ENCODE assay signal across 21 cellular contexts in the genomic region with DNA sequence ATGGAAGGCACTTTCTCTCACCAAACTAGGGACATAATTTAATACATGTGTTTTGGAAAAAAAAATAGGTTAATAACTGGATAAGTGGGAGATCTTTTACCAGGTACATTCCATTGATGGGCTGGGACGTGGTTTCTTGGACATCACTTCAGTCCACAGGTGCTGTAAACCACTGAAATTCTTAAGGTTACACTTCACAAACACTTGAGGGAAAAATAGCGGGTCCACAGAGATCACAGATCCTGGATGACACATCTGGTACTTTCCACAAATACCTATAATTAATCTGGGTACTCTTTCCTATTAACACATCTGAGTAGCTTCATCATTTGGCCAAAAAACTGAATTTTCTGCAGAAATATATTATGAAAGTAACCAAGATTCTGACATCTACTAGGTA.
DNase-seq lines count a peak whose midpoint lies in the region; ATAC-seq, FAIRE-seq and TF ChIP-seq lines count a peak whose summit lies in the region.
"Had no signal": no experiment of that assay in that cellular context is flagged by ENCODE, and none has a peak within 500 bp of the region (broad histone marks: within the 10 kb centered on the region; RNA-seq: fewer than 3 reads in every experiment).

No MANE protein-coding gene starts in this region.

- no peaks in the 10 kb centered on the region for H3K9me3 ChIP-seq in PC-3 (ENCODE audit: low read length)
- H3K9me3 ChIP-seq in left lung = no peaks in the 10 kb centered on the region
- H3K9me3 ChIP-seq: BLaER1 treated with 17β-estradiol and CSF1 and Interleukin-3, amounts not matched to agents 10 nM and 100 nM had no signal

- H3K4me3 ChIP-seq in PC-3 (ENCODE audit: low read length) (no peak overlapping the region), left lung (no peak overlapping the region), H7 (ENCODE audit: insufficient read depth, low read depth, low read length) (no peak overlapping the region)
- H3K4me3 ChIP-seq: BLaER1 treated with 17β-estradiol and CSF1 and Interleukin-3, amounts not matched to agents 10 nM and 100 nM; GM23338 had no signal

- H3K4me1 ChIP-seq in PC-3 (ENCODE audit: insufficient read depth, low read length) (no peaks in the 10 kb centered on the region), foreskin keratinocyte (no peaks in the 10 kb centered on the region), left lung (no peaks in the 10 kb centered on the region)
- H3K4me1 ChIP-seq: BLaER1 treated with 17β-estradiol and CSF1 and Interleukin-3, amounts not matched to agents 10 nM and 100 nM had no signal

- H3K27me3 Mint-ChIP-seq in T-cell = no peaks in the 10 kb centered on the region
- no peaks in the 10 kb centered on the region for H3K27me3 Mint-ChIP-seq in glutamatergic neuron (ENCODE audit: unreplicated experiment)
- H3K27me3 Mint-ChIP-seq: B cell, IgD-negative memory B cell had no signal

- POLR2A ChIA-PET in PC-3 (lab: Charles Lee; ENCODE audit: unreplicated experiment) (interaction anchor here (0.6 kb wide), 1 partner anchor 292 kb away, joined by 4 read pairs; no protein-coding TSS in a partner anchor), T-cell (lab: Charles Lee) (no interaction called here)

- H3K27me3 ChIP-seq in PC-3 (ENCODE audit: low read length) (no peaks in the 10 kb centered on the region), foreskin keratinocyte (no peaks in the 10 kb centered on the region), left lung (no peaks in the 10 kb centered on the region), H7 (ENCODE audit: control insufficient read depth, insufficient read depth, low read length) (no peaks in the 10 kb centered on the region)
- H3K27me3 ChIP-seq: BLaER1 treated with 17β-estradiol and CSF1 and Interleukin-3, amounts not matched to agents 10 nM and 100 nM had no signal

- H3K36me3 ChIP-seq in PC-3 (ENCODE audit: low read depth, low read length) = peaks cover 31% of the 10 kb centered on the region; the same call in 1 of the 2 replicates
- H3K36me3 ChIP-seq in left lung = peaks cover 0 to 77% of the 10 kb centered on the region in 2 donors
- no peaks in the 10 kb centered on the region for H3K36me3 ChIP-seq in H7 (replicated peaks; ENCODE audit: control insufficient read depth, insufficient read depth, low read length)

- no peak overlapping the region for H3K9ac ChIP-seq in PC-3 (ENCODE audit: low read length)
- H3K9ac ChIP-seq: BLaER1 treated with 17β-estradiol and CSF1 and Interleukin-3, amounts not matched to agents 10 nM and 100 nM had no signal

- H3K9me3 Mint-ChIP-seq in T-cell (no peaks in the 10 kb centered on the region), glutamatergic neuron (ENCODE audit: unreplicated experiment) (no peaks in the 10 kb centered on the region)
- H3K9me3 Mint-ChIP-seq: CD8-positive, alpha-beta T cell; GM23338; HFFc6; IgD-negative memory B cell had no signal

- no TSS peak for BruUV-seq in PC-3 (replicated peaks; lab: Mats Ljungman, UMichigan)

- no peak for TF ChIP-seq POLR2A in GM12892 (IDR thresholded peaks at IDR 0.05; ENCODE audit: low read depth, low read length)

- H3F3A ChIP-seq in PC-3 (ENCODE audit: low read length, unreplicated experiment) = no peaks in the 10 kb centered on the region

- ATAC-seq in PC-3 (no peak), foreskin keratinocyte (peak; percentile 24), left lung (peak; percentile 13), T-cell (replicated peaks in 1 of 4) (no peak)
- ATAC-seq: CD8-positive, alpha-beta T cell; GM23338; HCT116; HepG2 had no signal

- intact Hi-C loops in PC-3 (cut with micrococcal nuclease) = no loop called here
- intact Hi-C loops in left lung (cut with DNase I) = no loop called here

- peak; percentile 17 for FAIRE-seq in GM12892 (lab: Jason Lieb, UNC)
- FAIRE-seq: GM18507, H54, HepG2 had no signal

- CTCF ChIA-PET in PC-3 (lab: Charles Lee) = no interaction called here
- CTCF ChIA-PET in T-cell (lab: Charles Lee) = no interaction called here

- H3K27ac Mint-ChIP-seq in T-cell = no peak overlapping the region
- no peak overlapping the region for H3K27ac Mint-ChIP-seq in glutamatergic neuron (ENCODE audit: unreplicated experiment)
- H3K27ac Mint-ChIP-seq: B cell; CD8-positive, alpha-beta T cell; GM23338; HFFc6; IgD-negative memory B cell had no signal

- no peak overlapping the region for H3K4me3 Mint-ChIP-seq in T-cell
- no peak overlapping the region for H3K4me3 Mint-ChIP-seq in glutamatergic neuron (ENCODE audit: unreplicated experiment)
- H3K4me3 Mint-ChIP-seq: B cell; CD8-positive, alpha-beta T cell; GM23338; HFFc6; IgD-negative memory B cell had no signal

- TF ChIP-seq CTCF in PC-3 (conservative IDR thresholded peaks at IDR 0.05; ENCODE audit: low read depth, low read length) = no peak
- no peak for TF ChIP-seq CTCF in foreskin keratinocyte (conservative IDR thresholded peaks at IDR 0.05)
- TF ChIP-seq CTCF in left lung (IDR thresholded peaks at IDR 0.05) = no peak
- TF ChIP-seq CTCF in glutamatergic neuron (IDR thresholded peaks at IDR 0.05; ENCODE audit: partially characterized antibody, unreplicated experiment) = no peak

- no peak for DNase-seq in GM12892 (ENCODE audit: insufficient read length)
- DNase-seq in PC-3 = peak; percentile 9
- DNase-seq in foreskin keratinocyte = peak; percentile 10 to 34
- no peak for DNase-seq in left lung
- DNase-seq in H7 = no peak
- DNase-seq in T-cell = no peak
- no peak for DNase-seq in glutamatergic neuron
- DNase-seq in iPS-NIHi11 (ENCODE audit: low spot score) = no peak
- DNase-seq: Calu3; CD8-positive, alpha-beta T cell; DMS79 treated with DMSO at 0.1 percent for 48 hours; GF-D8; HFFc6 had no signal

- H3K79me2 ChIP-seq in PC-3 (ENCODE audit: low read length) = no peaks in the 10 kb centered on the region

- no peak overlapping the region for H3K4me2 ChIP-seq in PC-3 (ENCODE audit: low read length)
- H3K4me2 ChIP-seq: BLaER1 treated with 17β-estradiol and CSF1 and Interleukin-3, amounts not matched to agents 10 nM and 100 nM; GM23338 had no signal

- H3K27ac ChIP-seq in PC-3 (ENCODE audit: low read length) (no peak overlapping the region), foreskin keratinocyte (no peak overlapping the region), left lung (no peak overlapping the region)
- H3K27ac ChIP-seq: BLaER1 treated with 17β-estradiol and CSF1 and Interleukin-3, amounts not matched to agents 10 nM and 100 nM had no signal

- no peaks in the 10 kb centered on the region for H4K20me1 ChIP-seq in PC-3 (ENCODE audit: low read length)
- H4K20me1 ChIP-seq: BLaER1 treated with 17β-estradiol and CSF1 and Interleukin-3, amounts not matched to agents 10 nM and 100 nM had no signal

- no peak overlapping the region for H2AFZ ChIP-seq in PC-3 (ENCODE audit: low read length)
- H2AFZ ChIP-seq: GM23338 had no signal

- peaks cover 37% of the 10 kb centered on the region for H3K36me3 Mint-ChIP-seq in T-cell
- no peaks in the 10 kb centered on the region for H3K36me3 Mint-ChIP-seq in glutamatergic neuron (ENCODE audit: unreplicated experiment)

- H3K4me1 Mint-ChIP-seq in T-cell = no peaks in the 10 kb centered on the region
- H3K4me1 Mint-ChIP-seq in glutamatergic neuron (ENCODE audit: low read depth, unreplicated experiment) = peaks cover 3% of the 10 kb centered on the region
- H3K4me1 Mint-ChIP-seq: B cell, IgD-negative memory B cell had no signal

- no peaks in the 10 kb centered on the region for H3K9me2 ChIP-seq in PC-3 (replicated peaks; ENCODE audit: low read length)

Comparison
In these comparisons a context has a peak if more than half of its experiments do, and no peak if none do; other contexts are left out.
1. DNase-seq: peak in PC-3 (single experiment) and foreskin keratinocyte (2 of 2); none in GM12892 (single experiment), left lung (0 of 2), H7 (single experiment), T-cell (0 of 34), glutamatergic neuron (single experiment) and iPS-NIHi11 (single experiment).
2. ATAC-seq: peak in foreskin keratinocyte (single experiment) and left lung (single experiment); none in PC-3 (single experiment) and T-cell (0 of 4).